Comparison of ENCODE assay signal across 8 cellular contexts in genomic region chr16:69823831-69824563, GRCh38.
A peak's percentile ranks its signal among the peaks of the same experiment; 100 is the strongest.
DNase-seq lines count a peak whose midpoint lies in the region; ATAC-seq, FAIRE-seq and TF ChIP-seq lines count a peak whose summit lies in the region.

No MANE protein-coding gene starts in this region.

- H3K27ac Mint-ChIP-seq in T-cell, result no peak overlapping the region

- dilution Hi-C loops in endothelial cell of umbilical vein (cut with MboI; ENCODE audit: extremely low pct_ligation_motif_present, low sequenced_read_pairs), result no loop called here

- H3K27me3 ChIP-seq in endothelial cell of umbilical vein (ENCODE audit: control insufficient read depth in 2 of 2, insufficient read depth in 2 of 2, low read length in 2 of 2) (no peaks in the 10 kb centered on the region), gastrocnemius medialis (no peaks in the 10 kb centered on the region), vagina (no peaks in the 10 kb centered on the region), hepatocyte (no peaks in the 10 kb centered on the region)

- H3K4me3 Mint-ChIP-seq in T-cell, result no peak overlapping the region

- H4K20me1 ChIP-seq in endothelial cell of umbilical vein (replicated peaks; ENCODE audit: control insufficient read depth, extremely low read depth, insufficient read depth, low read length) (no peaks in the 10 kb centered on the region), hepatocyte (ENCODE audit: insufficient read depth, poor library complexity, severe bottlenecking) (no peaks in the 10 kb centered on the region)

- H3K79me2 ChIP-seq in endothelial cell of umbilical vein (ENCODE audit: control insufficient read depth, insufficient read depth, low read length), result no peaks in the 10 kb centered on the region
- no peaks in the 10 kb centered on the region for H3K79me2 ChIP-seq in hepatocyte

- no peak overlapping the region for H3K27ac ChIP-seq in endothelial cell of umbilical vein (ENCODE audit: insufficient read depth, low read depth, low read length)
- H3K27ac ChIP-seq in gastrocnemius medialis, result peak overlapping the region; percentile 57 to 78 (median 66)
- H3K27ac ChIP-seq in vagina, result no peak overlapping the region
- H3K27ac ChIP-seq in hepatocyte, result no peak overlapping the region

- no peaks in the 10 kb centered on the region for H3K9me2 ChIP-seq in hepatocyte (replicated peaks; ENCODE audit: insufficient read depth)

- no peaks in the 10 kb centered on the region for H3K9me3 Mint-ChIP-seq in T-cell

- ATAC-seq in GM19043 (IDR thresholded peaks at IDR 0.05; ENCODE audit: low read depth, unreplicated experiment) (peak; percentile 88), HG02973 (IDR thresholded peaks at IDR 0.05; ENCODE audit: unreplicated experiment) (peak; percentile 75), gastrocnemius medialis (peak; percentile 52 to 64), T-cell (replicated peaks in 1 of 4) (no peak)

- TF ChIP-seq CTCF in endothelial cell of umbilical vein (IDR thresholded peaks at IDR 0.05; ENCODE audit: extremely low read depth in 1 of 2, insufficient read depth in 1 of 2, low read depth in 1 of 2, low read length in 2 of 2), result no peak
- TF ChIP-seq CTCF in gastrocnemius medialis (IDR thresholded peaks at IDR 0.05 in 4 of 5, conservative IDR thresholded peaks at IDR 0.05 in 1 of 5), result no peak
- no peak for TF ChIP-seq CTCF in vagina (IDR thresholded peaks at IDR 0.05)
- no peak for TF ChIP-seq CTCF in hepatocyte (IDR thresholded peaks at IDR 0.05; ENCODE audit: poor library complexity)

- peaks cover 25% of the 10 kb centered on the region for H3K36me3 Mint-ChIP-seq in T-cell

- TF ChIP-seq POLR2A in endothelial cell of umbilical vein (IDR thresholded peaks at IDR 0.05; ENCODE audit: low read depth, low read length) (no peak), gastrocnemius medialis (IDR thresholded peaks at IDR 0.05) (no peak), vagina (IDR thresholded peaks at IDR 0.05) (no peak)

- H3K4me2 ChIP-seq in endothelial cell of umbilical vein (ENCODE audit: insufficient read depth, low read length), result no peak overlapping the region
- H3K4me2 ChIP-seq in hepatocyte, result no peak overlapping the region

- CTCF ChIA-PET in endothelial cell of umbilical vein (lab: Charles Lee), result interaction anchor here (1.0 to 1.7 kb wide), 2 partner anchors 104 to 106 kb away, joined by 5 read pairs; no protein-coding TSS in a partner anchor
- CTCF ChIA-PET in T-cell (lab: Charles Lee), result interaction anchor here in 1 of 2 donors (0.7 kb wide), 1 partner anchor 15 kb away, joined by 5 read pairs; no protein-coding TSS in a partner anchor

- H3K4me3 ChIP-seq in endothelial cell of umbilical vein (replicated peaks in 1 of 3; ENCODE audit: insufficient read depth in 1 of 3, low read depth in 1 of 3, low read length in 3 of 3) (no peak overlapping the region), gastrocnemius medialis (no peak overlapping the region), vagina (no peak overlapping the region), hepatocyte (no peak overlapping the region)

- H3K9me1 ChIP-seq in endothelial cell of umbilical vein (replicated peaks; ENCODE audit: control insufficient read depth, extremely low read depth, insufficient read depth, low read length), result no peaks in the 10 kb centered on the region

- no peak overlapping the region for H3K9ac ChIP-seq in endothelial cell of umbilical vein (replicated peaks; ENCODE audit: extremely low read depth, insufficient read depth, low read length)

- 88% methylated on average over 10 of the region's 10 CpGs for WGBS in hepatocyte (ENCODE audit: low lambda C conversion rate, missing lambda C conversion rate)

- H3K9me3 ChIP-seq in endothelial cell of umbilical vein (replicated peaks; ENCODE audit: control insufficient read depth, insufficient read depth, low read length) (no peaks in the 10 kb centered on the region), gastrocnemius medialis (no peaks in the 10 kb centered on the region), vagina (no peaks in the 10 kb centered on the region), hepatocyte (ENCODE audit: low read depth) (no peaks in the 10 kb centered on the region)

- BruUV-seq in endothelial cell of umbilical vein (replicated peaks; lab: Mats Ljungman, UMichigan), result no TSS peak

- no peaks in the 10 kb centered on the region for H3K27me3 Mint-ChIP-seq in T-cell

- DNase-seq in endothelial cell of umbilical vein (ENCODE audit: low read depth, low spot score) (peak; percentile 27), gastrocnemius medialis (peak in 1 of 2 donors; percentile 19), vagina (ENCODE audit: extremely low spot score in 2 of 2) (no peak), hepatocyte (ENCODE audit: low spot score) (no peak), T-cell (no peak)
- no peak for DNase-seq in stimulated activated CD4-positive, alpha-beta T cell treated with anti-CD3 and anti-CD28 coated beads, Interleukin-2, amount 100 ng/mL, for 24 hours

- H3K4me1 ChIP-seq in endothelial cell of umbilical vein (ENCODE audit: control insufficient read depth, extremely low read depth, insufficient read depth, low read length), result no peaks in the 10 kb centered on the region
- H3K4me1 ChIP-seq in gastrocnemius medialis, result peaks cover 8 to 10% of the 10 kb centered on the region in 2 donors
- no peaks in the 10 kb centered on the region for H3K4me1 ChIP-seq in vagina
- peaks cover 13% of the 10 kb centered on the region for H3K4me1 ChIP-seq in hepatocyte (ENCODE audit: insufficient read depth)

- FAIRE-seq in endothelial cell of umbilical vein (lab: Jason Lieb, UNC), result peak; percentile 44

- H3K4me1 Mint-ChIP-seq in T-cell, result peaks cover 0 to 7% (median 2%) of the 10 kb centered on the region in 3 donors

- POLR2A ChIA-PET in endothelial cell of umbilical vein (lab: Charles Lee), result no interaction called here
- POLR2A ChIA-PET in T-cell (lab: Charles Lee), result no interaction called here

- H3K36me3 ChIP-seq in endothelial cell of umbilical vein (ENCODE audit: control insufficient read depth in 2 of 2, extremely low read depth in 1 of 2, insufficient read depth in 2 of 2, low read length in 2 of 2) (no peaks in the 10 kb centered on the region), gastrocnemius medialis (no peaks in the 10 kb centered on the region), vagina (no peaks in the 10 kb centered on the region), hepatocyte (replicated peaks; ENCODE audit: insufficient read depth, low read depth) (no peaks in the 10 kb centered on the region)

- intact Hi-C loops in endothelial cell of umbilical vein (cut with micrococcal nuclease), result no loop called here
- intact Hi-C loops in gastrocnemius medialis (cut with DNase I; ENCODE audit: low total_unique reads), result no loop called here
- intact Hi-C loops in vagina (cut with DNase I), result no loop called here

- H2AFZ ChIP-seq in endothelial cell of umbilical vein (ENCODE audit: low read depth, low read length) (no peak overlapping the region), hepatocyte (no peak overlapping the region)

- in situ Hi-C loops in gastrocnemius medialis (cut with MboI; ENCODE audit: low sequenced_read_pairs in 4 of 4), result no loop called here

TF ChIP-seq in endothelial cell of umbilical vein, 7 proteins besides CTCF, POLR2A, EP300 and RAD21:
- TF ChIP-seq MYC (IDR thresholded peaks at IDR 0.05; ENCODE audit: low read depth, low read length) (no peak), JUN (IDR thresholded peaks at IDR 0.05; ENCODE audit: borderline replicate concordance, insufficient read depth, insufficient read length, low read depth) (no peak), FOS (IDR thresholded peaks at IDR 0.05; ENCODE audit: borderline replicate concordance, insufficient read depth, low read length) (no peak), POLR2AphosphoS5 (IDR thresholded peaks at IDR 0.05; ENCODE audit: insufficient read depth, low read depth, low read length) (no peak), EZH2 (IDR thresholded peaks at IDR 0.05; ENCODE audit: borderline replicate concordance, low read depth, low read length, severe bottlenecking) (no peak), GATA2 (IDR thresholded peaks at IDR 0.05; ENCODE audit: insufficient read depth, insufficient read length, low read depth, low read length) (no peak), MAX (IDR thresholded peaks at IDR 0.05; ENCODE audit: insufficient read depth, insufficient read length) (no peak)

Comparison
In these comparisons a context has a peak if more than half of its experiments do, and no peak if none do; other contexts are left out.
1. ATAC-seq: peak in GM19043 (single experiment), HG02973 (single experiment) and gastrocnemius medialis (2 of 2); none in T-cell (0 of 4).
2. H3K27ac ChIP-seq: peak in gastrocnemius medialis (4 of 4); none in endothelial cell of umbilical vein (single experiment), vagina (single experiment) and hepatocyte (single experiment).